8 cellular contexts compared by ENCODE assay signal in the genomic region with DNA sequence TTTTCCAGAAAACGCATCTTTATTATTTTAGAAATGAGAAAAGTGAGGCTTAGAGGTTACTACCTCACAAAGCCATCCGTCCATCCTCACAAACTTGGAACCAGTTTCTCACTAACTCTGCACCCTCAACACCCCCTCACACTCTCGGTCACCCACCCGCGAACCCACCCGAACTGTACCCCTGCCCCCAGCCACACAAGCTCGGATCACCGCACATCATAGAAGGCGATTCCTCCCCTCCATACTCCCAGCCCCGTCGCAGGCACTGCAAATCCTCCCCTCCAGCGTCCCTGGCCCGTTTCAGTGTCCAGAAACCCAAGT. TPM values are rescaled to one million over a fixed set of nuclear protein-coding genes. Genes with fewer than 3 reads are reported as not detected.
DNase-seq lines count a peak whose midpoint lies in the region; ATAC-seq, FAIRE-seq and TF ChIP-seq lines count a peak whose summit lies in the region.

No MANE protein-coding gene starts in this region.

- peaks cover 19% of the 10 kb centered on the region for H3K4me1 Mint-ChIP-seq in activated T-cell treated with anti-CD3 and anti-CD28 coated beads, Interleukin-2, amount 50 U/mL, for 4 hours (ENCODE audit: low read depth)

- TF ChIP-seq POLR2A in HepG2 (IDR thresholded peaks at IDR 0.05; ENCODE audit: insufficient read depth in 1 of 2, low read depth in 2 of 2, low read length in 2 of 2) = no peak

- in situ Hi-C loops in HepG2 (cut with HindIII; ENCODE audit: extremely low pct_ligation_motif_present, low pct_unique_long_range_greater_than_20kb) = no loop called here

- H3K27ac ChIP-seq in adipose tissue (ENCODE audit: low read depth, low read length) = peak overlapping the region; percentile 30
- H3K27ac ChIP-seq in HepG2 (ENCODE audit: extremely low read length, insufficient read depth, low read length) = peak overlapping the region; percentile 86
- peak overlapping the region; percentile 79 to 92 for H3K27ac ChIP-seq in tibial artery

- H3K36me3 Mint-ChIP-seq in activated T-cell treated with anti-CD3 and anti-CD28 coated beads, Interleukin-2, amount 50 U/mL, for 4 hours (ENCODE audit: insufficient read depth) = peaks cover 35% of the 10 kb centered on the region

- TF ChIP-seq RAD21 in HepG2 (CRISPR knock-in tag; IDR thresholded peaks at IDR 0.05) = no peak

- H3K9me3 ChIP-seq in HepG2 (ENCODE audit: low read length) (peaks cover 15% of the 10 kb centered on the region), tibial artery (peaks cover 3 to 50% (median 21%) of the 10 kb centered on the region in 3 donors)

- TF ChIP-seq CTCF in HepG2 (CRISPR knock-in tag; IDR thresholded peaks at IDR 0.05) (no peak), tibial artery (IDR thresholded peaks at IDR 0.05) (no peak)

- H3K9me3 Mint-ChIP-seq in activated T-cell treated with anti-CD3 and anti-CD28 coated beads, Interleukin-2, amount 50 U/mL, for 4 hours = peaks cover 33% of the 10 kb centered on the region

- no peaks in the 10 kb centered on the region for H3K27me3 Mint-ChIP-seq in activated T-cell treated with anti-CD3 and anti-CD28 coated beads, Interleukin-2, amount 50 U/mL, for 4 hours (ENCODE audit: low read depth)

- H3K4me1 ChIP-seq in HepG2 (ENCODE audit: insufficient read depth, low read length) (peaks cover 18% of the 10 kb centered on the region), tibial artery (peaks cover 0 to 22% (median 16%) of the 10 kb centered on the region in 4 donors)

- no TSS peak for BruUV-seq in HepG2 (replicated peaks; lab: Mats Ljungman, UMichigan)

- H3K4me2 ChIP-seq in HepG2 (ENCODE audit: low read depth, low read length) = peak overlapping the region; percentile 100

- WGBS in adipose tissue, 3 donors = 0 to 1% (median 0%) methylated on average over 13 of the region's 13 CpGs
- WGBS in HepG2 (ENCODE audit: low lambda C conversion rate) = 1% methylated on average over 13 of the region's 13 CpGs

- no peaks in the 10 kb centered on the region for H4K20me1 ChIP-seq in HepG2 (ENCODE audit: insufficient read depth, low read length)

- H3K27me3 ChIP-seq in HepG2 (ENCODE audit: control insufficient read depth in 1 of 2, insufficient read depth in 2 of 2, low read length in 2 of 2) (no peaks in the 10 kb centered on the region; a peak in 1 of 5 replicates), tibial artery (no peaks in the 10 kb centered on the region)

- intact Hi-C loops in HepG2 (cut with micrococcal nuclease; ENCODE audit: unreplicated experiment) (loop anchor here (1.0 to 2.0 kb wide), 2 partner anchors 39 to 45 kb away; a partner anchor contains a TSS), tibial artery (cut with DNase I; ENCODE audit: low total_unique reads) (no loop called here), left colon (cut with DNase I, micrococcal nuclease) (no loop called here)

- H2AFZ ChIP-seq in HepG2 (ENCODE audit: low read length) = no peak overlapping the region

- H3K4me3 Mint-ChIP-seq in activated T-cell treated with anti-CD3 and anti-CD28 coated beads, Interleukin-2, amount 50 U/mL, for 4 hours = peak overlapping the region; percentile 99

- DNase-seq in activated T-cell treated with anti-CD3 and anti-CD28 coated beads, Interleukin-2, amount 50 U/mL, for 4 hours = no peak
- DNase-seq in activated T-cell treated with anti-CD3 and anti-CD28 coated beads, Interleukin-2, amount 50 U/mL, for 48 hours = no peak
- DNase-seq in HepG2 (ENCODE audit: low spot score) (no peak), tibial artery (no peak), left colon (no peak), HEK293T (ENCODE audit: extremely low spot score) (no peak)

- TF ChIP-seq EP300 in HepG2 (IDR thresholded peaks at IDR 0.05; ENCODE audit: low read depth in 2 of 2, low read length in 2 of 2) = no peak
- no peak for TF ChIP-seq EP300 in HepG2 (CRISPR knock-in tag; IDR thresholded peaks at IDR 0.05; ENCODE audit: borderline replicate concordance)

- H3K4me3 ChIP-seq in HepG2 (replicated peaks in 1 of 3; ENCODE audit: insufficient read depth in 1 of 3, low read depth in 2 of 3, low read length in 3 of 3) (peak overlapping the region; percentile 73 to 93 (median 85)), tibial artery (peak overlapping the region; percentile 63 to 73)

- H3K9ac ChIP-seq in HepG2 (ENCODE audit: insufficient read depth, low read depth, low read length) = peak overlapping the region; percentile 90

- CTCF ChIA-PET in HepG2 (lab: Yijun Ruan, JAX; ENCODE audit: low intra/inter-chr PET ratio, low total read pairs) (no interaction called here), HEK293T (lab: Yijun Ruan, JAX) (no interaction called here)

- FAIRE-seq in HepG2 (lab: Jason Lieb, UNC) = no peak

- POLR2A ChIA-PET in HepG2 (lab: Yijun Ruan, JAX) (interaction anchor here (0.9 to 2.2 kb wide), 14 partner anchors 17 to 1067 kb away, joined by 4 to 57 read pairs (median 8); a partner anchor contains a TSS), HEK293T (lab: Yijun Ruan, JAX) (interaction anchor here (0.6 to 2.4 kb wide), 7 partner anchors 16 to 550 kb away, joined by 3 to 22 read pairs (median 11); a partner anchor contains a TSS)

- no peak for ATAC-seq in activated T-cell treated with anti-CD3 and anti-CD28 coated beads, Interleukin-2, amount 50 U/mL, for 4 hours
- ATAC-seq in HepG2 (peak; percentile 22; the same call in 2 of the 3 replicates), left colon (no peak), GM18858 (IDR thresholded peaks at IDR 0.05; ENCODE audit: unreplicated experiment) (no peak)

- peaks cover 19% of the 10 kb centered on the region for H3K79me2 ChIP-seq in HepG2 (ENCODE audit: insufficient read depth, low read length)

- peaks cover 0 to 8% of the 10 kb centered on the region in 2 experiments; a peak in 2 of 5 replicates for H3K36me3 ChIP-seq in HepG2 (replicated peaks in 1 of 2; ENCODE audit: control insufficient read depth in 1 of 2, insufficient read depth in 2 of 2, low read length in 2 of 2)
- H3K36me3 ChIP-seq in tibial artery = peaks cover 26 to 44% (median 43%) of the 10 kb centered on the region in 3 donors

RNA-seq across cellular contexts. Expression of a gene that starts 0.2 kb away (rescaled TPM):
- total RNA-seq in activated T-cell treated with anti-CD3 and anti-CD28 coated beads, Interleukin-2, amount 50 U/mL, for 4 hours = 1 to 10 TPM; 2.6 to 7.1 (median 5.1) TPM
- polyA plus RNA-seq in adipose tissue = 1 to 10 TPM; 2.0 to 3.8 (median 2.4) TPM
- total RNA-seq in HepG2 (2016; rRNA removed; fragmentation: Illumina TruSeq; extraction: Trizol) = 10.5 and 19.9 TPM in 2 replicates
- 1.3 and 3.1 TPM in 2 replicates for total RNA-seq in HepG2 (2016; cell fraction: cytosol; rRNA removed; fragmentation: Illumina TruSeq; extraction: Trizol; ENCODE audit: low read depth)
- total RNA-seq in HepG2 (2016; cell fraction: insoluble cytoplasmic fraction; rRNA removed; fragmentation: Illumina TruSeq; extraction: Trizol) = 10.4 and 16.0 TPM in 2 replicates
- total RNA-seq in HepG2 (2016; cell fraction: membrane; rRNA removed; fragmentation: Illumina TruSeq; extraction: Trizol) = 6.1 and 7.8 TPM in 2 replicates
- total RNA-seq in HepG2 (2016; cell fraction: nucleus; rRNA removed; fragmentation: Illumina TruSeq; extraction: Trizol) = 14.5 and 15.1 TPM in 2 replicates
- 2.8 and 3.1 TPM in 2 replicates for polyA plus RNA-seq in HepG2 (2011; rRNA removed)
- polyA plus RNA-seq in HepG2 (2011; cell fraction: cytosol; rRNA removed) = 1.1 and 2.2 TPM in 2 replicates
- polyA plus RNA-seq in HepG2 (2011; cell fraction: nucleus; rRNA removed) = 1.2 and 2.4 TPM in 2 replicates
- 3.0 and 5.1 TPM in 2 replicates for polyA plus RNA-seq in HepG2 (2012)
- 0.45 and 0.51 TPM in 2 replicates for polyA plus RNA-seq in HepG2 (2016; cell fraction: cytosol; fragmentation: Illumina TruSeq; extraction: Trizol; ENCODE audit: low read depth)
- 9.4 and 12.6 TPM in 2 replicates for polyA plus RNA-seq in HepG2 (2016; cell fraction: insoluble cytoplasmic fraction; fragmentation: Illumina TruSeq; extraction: Trizol; ENCODE audit: low read depth)
- polyA plus RNA-seq in HepG2 (2016; cell fraction: membrane; fragmentation: Illumina TruSeq; extraction: Trizol; ENCODE audit: low read depth) = 1.9 and 2.3 TPM in 2 replicates
- 12.1 and 13.3 TPM in 2 replicates for polyA plus RNA-seq in HepG2 (2016; cell fraction: nucleus; fragmentation: Illumina TruSeq; extraction: Trizol; ENCODE audit: insufficient read depth, low read depth)
- polyA minus RNA-seq in HepG2 (2011; rRNA and poly(A)+ RNA removed; ENCODE audit: low replicate concordance) = 9.2 and 33.0 TPM in 2 replicates
- 7.2 and 12.3 TPM in 2 replicates for polyA minus RNA-seq in HepG2 (2011; cell fraction: cytosol; rRNA and poly(A)+ RNA removed)
- polyA minus RNA-seq in HepG2 (2011; cell fraction: nucleus; rRNA and poly(A)+ RNA removed) = 11.2 and 14.8 TPM in 2 replicates
- 1 to 10 TPM; 6.6 to 7.2 TPM for total RNA-seq in left colon

RNA-seq across cellular contexts. Expression of a gene that starts 38.5 kb away (rescaled TPM):
- 1 to 10 TPM; 5.8 to 9.0 (median 7.4) TPM for total RNA-seq in activated T-cell treated with anti-CD3 and anti-CD28 coated beads, Interleukin-2, amount 50 U/mL, for 4 hours
- polyA plus RNA-seq in adipose tissue (1 to 10 TPM; 2.3 to 4.6 (median 3.7) TPM), HepG2 (2011; rRNA removed) (4.8 and 5.9 TPM in 2 replicates)
- total RNA-seq in HepG2 (2016; rRNA removed; fragmentation: Illumina TruSeq; extraction: Trizol) (13.7 and 19.0 TPM in 2 replicates), left colon (1 to 10 TPM; 5.7 to 6.8 TPM)
- total RNA-seq in HepG2 (2016; cell fraction: cytosol; rRNA removed; fragmentation: Illumina TruSeq; extraction: Trizol; ENCODE audit: low read depth) = 5.5 and 6.3 TPM in 2 replicates
- 11.4 and 18.0 TPM in 2 replicates for total RNA-seq in HepG2 (2016; cell fraction: insoluble cytoplasmic fraction; rRNA removed; fragmentation: Illumina TruSeq; extraction: Trizol)
- 8.9 and 10.3 TPM in 2 replicates for total RNA-seq in HepG2 (2016; cell fraction: membrane; rRNA removed; fragmentation: Illumina TruSeq; extraction: Trizol)
- 12.0 and 14.2 TPM in 2 replicates for total RNA-seq in HepG2 (2016; cell fraction: nucleus; rRNA removed; fragmentation: Illumina TruSeq; extraction: Trizol)
- polyA plus RNA-seq in HepG2 (2011; cell fraction: cytosol; rRNA removed) = 3.5 and 4.2 TPM in 2 replicates
- 5.7 and 6.7 TPM in 2 replicates for polyA plus RNA-seq in HepG2 (2011; cell fraction: nucleus; rRNA removed)
- 4.9 and 7.4 TPM in 2 replicates for polyA plus RNA-seq in HepG2 (2012)
- polyA plus RNA-seq in HepG2 (2016; cell fraction: cytosol; fragmentation: Illumina TruSeq; extraction: Trizol; ENCODE audit: low read depth) = 0.32 and 0.90 TPM in 2 replicates
- polyA plus RNA-seq in HepG2 (2016; cell fraction: insoluble cytoplasmic fraction; fragmentation: Illumina TruSeq; extraction: Trizol; ENCODE audit: low read depth) = 10.9 and 11.3 TPM in 2 replicates
- polyA plus RNA-seq in HepG2 (2016; cell fraction: membrane; fragmentation: Illumina TruSeq; extraction: Trizol; ENCODE audit: low read depth) = 2.0 and 2.5 TPM in 2 replicates
- 10.8 and 12.6 TPM in 2 replicates for polyA plus RNA-seq in HepG2 (2016; cell fraction: nucleus; fragmentation: Illumina TruSeq; extraction: Trizol; ENCODE audit: insufficient read depth, low read depth)
- polyA minus RNA-seq in HepG2 (2011; rRNA and poly(A)+ RNA removed; ENCODE audit: low replicate concordance) = 4.3 and 6.3 TPM in 2 replicates
- polyA minus RNA-seq in HepG2 (2011; cell fraction: cytosol; rRNA and poly(A)+ RNA removed) = 3.7 and 4.8 TPM in 2 replicates
- 15.5 and 16.7 TPM in 2 replicates for polyA minus RNA-seq in HepG2 (2011; cell fraction: nucleus; rRNA and poly(A)+ RNA removed)

RNA-seq across cellular contexts. Expression of a gene that starts 45.3 kb away (rescaled TPM):
- 1 to 10 TPM; 8.9 to 9.9 (median 9.9) TPM for total RNA-seq in activated T-cell treated with anti-CD3 and anti-CD28 coated beads, Interleukin-2, amount 50 U/mL, for 4 hours
- polyA plus RNA-seq in adipose tissue (1 to 10 TPM; 1.9 to 3.1 (median 3.1) TPM), HepG2 (2011; rRNA removed) (10.6 and 10.7 TPM in 2 replicates)
- total RNA-seq in HepG2 (2016; rRNA removed; fragmentation: Illumina TruSeq; extraction: Trizol) (9.3 and 14.2 TPM in 2 replicates), left colon (1 to 10 TPM; 4.8 to 4.9 TPM)
- total RNA-seq in HepG2 (2016; cell fraction: cytosol; rRNA removed; fragmentation: Illumina TruSeq; extraction: Trizol; ENCODE audit: low read depth) = 1.1 and 1.9 TPM in 2 replicates
- 9.2 and 12.1 TPM in 2 replicates for total RNA-seq in HepG2 (2016; cell fraction: insoluble cytoplasmic fraction; rRNA removed; fragmentation: Illumina TruSeq; extraction: Trizol)
- total RNA-seq in HepG2 (2016; cell fraction: membrane; rRNA removed; fragmentation: Illumina TruSeq; extraction: Trizol) = 4.9 and 5.0 TPM in 2 replicates
- total RNA-seq in HepG2 (2016; cell fraction: nucleus; rRNA removed; fragmentation: Illumina TruSeq; extraction: Trizol) = 14.7 and 17.2 TPM in 2 replicates
- 4.1 and 4.7 TPM in 2 replicates for polyA plus RNA-seq in HepG2 (2011; cell fraction: cytosol; rRNA removed)
- 14.0 and 18.0 TPM in 2 replicates for polyA plus RNA-seq in HepG2 (2011; cell fraction: nucleus; rRNA removed)
- polyA plus RNA-seq in HepG2 (2012) = 7.0 and 9.8 TPM in 2 replicates
- 0.54 and 0.61 TPM in 2 replicates for polyA plus RNA-seq in HepG2 (2016; cell fraction: cytosol; fragmentation: Illumina TruSeq; extraction: Trizol; ENCODE audit: low read depth)
- 5.8 and 6.3 TPM in 2 replicates for polyA plus RNA-seq in HepG2 (2016; cell fraction: insoluble cytoplasmic fraction; fragmentation: Illumina TruSeq; extraction: Trizol; ENCODE audit: low read depth)
- 1.9 and 2.7 TPM in 2 replicates for polyA plus RNA-seq in HepG2 (2016; cell fraction: membrane; fragmentation: Illumina TruSeq; extraction: Trizol; ENCODE audit: low read depth)
- polyA plus RNA-seq in HepG2 (2016; cell fraction: nucleus; fragmentation: Illumina TruSeq; extraction: Trizol; ENCODE audit: insufficient read depth, low read depth) = 25.2 and 25.9 TPM in 2 replicates
- 4.5 and 10.0 TPM in 2 replicates for polyA minus RNA-seq in HepG2 (2011; rRNA and poly(A)+ RNA removed; ENCODE audit: low replicate concordance)
- 4.7 and 8.6 TPM in 2 replicates for polyA minus RNA-seq in HepG2 (2011; cell fraction: cytosol; rRNA and poly(A)+ RNA removed)
- 17.5 and 24.9 TPM in 2 replicates for polyA minus RNA-seq in HepG2 (2011; cell fraction: nucleus; rRNA and poly(A)+ RNA removed)

Comparison
In these comparisons a context has a peak if more than half of its experiments do, and no peak if none do; other contexts are left out.
1. H3K27ac ChIP-seq: peak in every context shown above with its lines; median percentile 86 in HepG2; 86 in tibial artery; 30 in adipose tissue.